In the genomic region with DNA sequence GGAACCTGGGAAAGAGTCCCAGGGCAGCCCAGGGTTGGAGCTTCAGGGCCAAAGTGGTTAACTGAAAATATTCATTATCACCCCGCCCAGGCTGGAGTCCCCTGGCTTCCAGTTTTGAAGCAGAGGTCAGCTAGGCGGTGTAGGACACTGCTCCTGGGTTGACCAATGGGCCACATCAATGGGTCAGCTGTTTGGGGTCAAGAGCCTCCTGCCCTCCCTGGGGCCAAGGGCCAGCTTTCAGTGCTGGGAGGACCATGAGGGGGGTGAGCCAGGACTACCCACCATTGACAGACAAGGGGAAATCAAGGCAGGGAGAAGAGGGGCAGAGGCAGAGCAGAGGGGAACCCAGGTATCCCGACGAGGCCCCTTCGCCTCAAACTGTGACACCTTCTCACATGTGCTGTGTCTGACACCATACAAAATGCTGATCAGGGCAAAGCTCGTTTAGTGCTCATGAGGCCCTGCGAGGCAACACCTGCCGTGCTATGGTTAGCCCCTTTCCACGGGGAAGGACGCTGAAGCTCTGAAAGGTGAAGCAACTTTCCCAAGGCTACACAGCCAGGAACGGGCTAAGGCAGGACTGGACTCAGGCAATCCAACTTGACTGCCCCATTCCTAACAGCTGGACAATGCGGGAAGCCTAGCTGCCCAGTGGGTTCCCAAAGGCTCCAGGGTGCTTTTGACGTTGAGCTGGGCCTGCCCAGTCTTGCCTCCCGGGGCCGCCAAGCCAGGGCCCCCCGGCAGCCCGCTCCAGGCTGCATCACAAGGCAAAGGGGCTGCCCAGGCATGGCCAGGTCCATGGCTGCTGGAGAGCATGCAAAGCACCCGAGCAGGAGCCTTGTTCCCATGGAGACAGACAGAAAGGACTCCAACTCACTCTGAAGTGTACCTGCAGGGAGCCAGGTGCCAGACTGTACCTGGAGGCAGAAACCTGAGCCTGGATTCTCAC, we compare ENCODE assay signal across 9 cellular contexts. TPM values are rescaled to one million over a fixed set of nuclear protein-coding genes. Genes with fewer than 3 reads are reported as not detected.
DNase-seq lines count a peak whose midpoint lies in the region; ATAC-seq and TF ChIP-seq lines count a peak whose summit lies in the region.
"Had no signal": no experiment of that assay in that cellular context is flagged by ENCODE, and none has a peak within 500 bp of the region (broad histone marks: within the 10 kb centered on the region; RNA-seq: fewer than 3 reads in every experiment).

No MANE protein-coding gene starts in this region.

- peak overlapping the region; percentile 73 for H2AK5ac ChIP-seq in trophoblast cell (ENCODE audit: low read length)

- peaks cover 6% of the 10 kb centered on the region for H3K79me1 ChIP-seq in trophoblast cell (ENCODE audit: low read length)

- no peak overlapping the region for H4K12ac ChIP-seq in trophoblast cell (ENCODE audit: low read depth, low read length)

- H3K79me2 ChIP-seq in trophoblast cell (ENCODE audit: control insufficient read depth, insufficient read depth, low read length, poor library complexity), result peaks cover 2% of the 10 kb centered on the region

- H3K27me3 ChIP-seq in dorsolateral prefrontal cortex (no peaks in the 10 kb centered on the region), trophoblast cell (ENCODE audit: insufficient read depth, low read length) (no peaks in the 10 kb centered on the region)

- H3K27ac ChIP-seq in dorsolateral prefrontal cortex (peak overlapping the region in 57 of 59 donors; percentile 21 to 92 (median 80)), trophoblast cell (ENCODE audit: low read depth, low read length) (no peak overlapping the region)

- peak overlapping the region; percentile 82 for H2BK12ac ChIP-seq in trophoblast cell (ENCODE audit: low read length)

- no peaks in the 10 kb centered on the region for H3K36me3 ChIP-seq in trophoblast cell (ENCODE audit: control insufficient read depth in 1 of 2, insufficient read depth in 2 of 2, low read length in 2 of 2)

- no peak overlapping the region for H2BK5ac ChIP-seq in trophoblast cell (ENCODE audit: low read depth, low read length, poor library complexity)

- H3K18ac ChIP-seq in trophoblast cell (ENCODE audit: low read length), result peak overlapping the region; percentile 83

- WGBS in trophoblast cell (ENCODE audit: extremely low coverage, insufficient coverage, insufficient read length), result no CpG with 5 or more reads among the region's 18 CpGs

- no peaks in the 10 kb centered on the region for H3K9me3 ChIP-seq in trophoblast cell (ENCODE audit: insufficient read depth, low read depth, low read length)

- peak overlapping the region; percentile 17 for H4K8ac ChIP-seq in trophoblast cell (ENCODE audit: low read depth, low read length)

- intact Hi-C loops in dorsolateral prefrontal cortex (cut with DNase I) (loop anchor here in 1 of 2 donors (5.0 kb wide), 1 partner anchor 52 kb away; no protein-coding TSS in a partner anchor), sciatic nerve (cut with DNase I) (no loop called here)

- peak overlapping the region; percentile 58 for H4K91ac ChIP-seq in trophoblast cell (ENCODE audit: low read depth, low read length)

- no peak overlapping the region for H3K23ac ChIP-seq in trophoblast cell (ENCODE audit: low read length)

- TF ChIP-seq CTCF in GM12865 (IDR thresholded peaks at IDR 0.05; ENCODE audit: insufficient read depth, low read depth, low read length, missing control alignments), result no peak
- no peak for TF ChIP-seq CTCF in dorsolateral prefrontal cortex (IDR thresholded peaks at IDR 0.05 in 54 of 56, conservative IDR thresholded peaks at IDR 0.05 in 2 of 56; ENCODE audit: low read depth in 1 of 56, partially characterized antibody in 56 of 56)

- H3K4ac ChIP-seq in trophoblast cell (ENCODE audit: low read depth, low read length), result peak overlapping the region; percentile 43

- ATAC-seq in HG03045 (IDR thresholded peaks at IDR 0.05; ENCODE audit: unreplicated experiment) (no peak), sciatic nerve (no peak), SK-N-SH treated with all-trans-retinoic acid at 6 μM for 48 hours (no peak)

- H3K4me2 ChIP-seq in trophoblast cell (ENCODE audit: low read length), result no peak overlapping the region

- peak overlapping the region; percentile 28 for H3K14ac ChIP-seq in trophoblast cell (ENCODE audit: low read length)

- peak overlapping the region; percentile 84 for H2BK120ac ChIP-seq in trophoblast cell (ENCODE audit: insufficient read depth, low read length, poor library complexity)

- H3K4me1 ChIP-seq in trophoblast cell (ENCODE audit: control insufficient read depth in 1 of 2, insufficient read depth in 2 of 2, low read length in 2 of 2), result peaks cover 18 to 19% of the 10 kb centered on the region in 2 experiments

- DNase-seq in GM12865 (ENCODE audit: low read depth) (no peak), NCI-H2196 treated with DMSO at 0.1 percent for 48 hours (lab: John Stamatoyannopoulos, UW; ENCODE audit: unreplicated experiment) (peak; percentile 39), dorsolateral prefrontal cortex (no peak), trophoblast cell (peak; percentile 66 to 83), sciatic nerve (ENCODE audit: low spot score) (no peak)
- no peak for DNase-seq in stimulated activated naive CD4-positive, alpha-beta T cell (lab: John Stamatoyannopoulos, UW)
- DNase-seq: SIG-M5 had no signal

- peak overlapping the region; percentile 64 for H3K4me3 ChIP-seq in GM12865 (ENCODE audit: low read depth, low read length)
- H3K4me3 ChIP-seq in dorsolateral prefrontal cortex, result peak overlapping the region in 18 of 59 donors; percentile 2 to 83 (median 75)
- H3K4me3 ChIP-seq in trophoblast cell (ENCODE audit: low read depth, low read length), result no peak overlapping the region

- H3K9ac ChIP-seq in trophoblast cell (ENCODE audit: low read length), result no peak overlapping the region

- peak overlapping the region; percentile 47 for H2AFZ ChIP-seq in trophoblast cell (ENCODE audit: insufficient read depth, low read length, poor library complexity)

TF ChIP-seq in SK-N-SH treated with all-trans-retinoic acid at 6 μM for 48 hours, 23 proteins besides CTCF, POLR2A, EP300 and RAD21:
- TF ChIP-seq OSR1 (CRISPR knock-in tag; IDR thresholded peaks at IDR 0.05) (no peak), BACH2 (CRISPR knock-in tag; IDR thresholded peaks at IDR 0.05; ENCODE audit: borderline replicate concordance) (no peak), TOX (CRISPR knock-in tag; IDR thresholded peaks at IDR 0.05; ENCODE audit: borderline replicate concordance) (no peak), ZFP30 (CRISPR knock-in tag; IDR thresholded peaks at IDR 0.05) (no peak), ZC3H10 (CRISPR knock-in tag; IDR thresholded peaks at IDR 0.05) (no peak), ESRRG (CRISPR knock-in tag; IDR thresholded peaks at IDR 0.05) (no peak), ZNF565 (CRISPR knock-in tag; conservative IDR thresholded peaks at IDR 0.05; ENCODE audit: low read depth) (no peak), CSDC2 (CRISPR knock-in tag; IDR thresholded peaks at IDR 0.05) (no peak), SNAI2 (CRISPR knock-in tag; IDR thresholded peaks at IDR 0.05) (no peak), ZNF8 (CRISPR knock-in tag; IDR thresholded peaks at IDR 0.05) (no peak), PPARA (CRISPR knock-in tag; IDR thresholded peaks at IDR 0.05; ENCODE audit: borderline replicate concordance) (no peak), TCF4 (CRISPR knock-in tag; IDR thresholded peaks at IDR 0.05; ENCODE audit: borderline replicate concordance) (no peak)
- TF ChIP-seq, protein P1, sequence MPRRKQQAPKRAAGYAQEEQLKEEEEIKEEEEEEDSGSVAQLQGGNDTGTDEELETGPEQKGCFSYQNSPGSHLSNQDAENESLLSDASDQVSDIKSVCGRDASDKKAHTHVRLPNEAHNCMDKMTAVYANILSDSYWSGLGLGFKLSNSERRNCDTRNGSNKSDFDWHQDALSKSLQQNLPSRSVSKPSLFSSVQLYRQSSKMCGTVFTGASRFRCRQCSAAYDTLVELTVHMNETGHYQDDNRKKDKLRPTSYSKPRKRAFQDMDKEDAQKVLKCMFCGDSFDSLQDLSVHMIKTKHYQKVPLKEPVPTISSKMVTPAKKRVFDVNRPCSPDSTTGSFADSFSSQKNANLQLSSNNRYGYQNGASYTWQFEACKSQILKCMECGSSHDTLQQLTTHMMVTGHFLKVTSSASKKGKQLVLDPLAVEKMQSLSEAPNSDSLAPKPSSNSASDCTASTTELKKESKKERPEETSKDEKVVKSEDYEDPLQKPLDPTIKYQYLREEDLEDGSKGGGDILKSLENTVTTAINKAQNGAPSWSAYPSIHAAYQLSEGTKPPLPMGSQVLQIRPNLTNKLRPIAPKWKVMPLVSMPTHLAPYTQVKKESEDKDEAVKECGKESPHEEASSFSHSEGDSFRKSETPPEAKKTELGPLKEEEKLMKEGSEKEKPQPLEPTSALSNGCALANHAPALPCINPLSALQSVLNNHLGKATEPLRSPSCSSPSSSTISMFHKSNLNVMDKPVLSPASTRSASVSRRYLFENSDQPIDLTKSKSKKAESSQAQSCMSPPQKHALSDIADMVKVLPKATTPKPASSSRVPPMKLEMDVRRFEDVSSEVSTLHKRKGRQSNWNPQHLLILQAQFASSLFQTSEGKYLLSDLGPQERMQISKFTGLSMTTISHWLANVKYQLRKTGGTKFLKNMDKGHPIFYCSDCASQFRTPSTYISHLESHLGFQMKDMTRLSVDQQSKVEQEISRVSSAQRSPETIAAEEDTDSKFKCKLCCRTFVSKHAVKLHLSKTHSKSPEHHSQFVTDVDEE (CRISPR knock-in tag; IDR thresholded peaks at IDR 0.05), result no peak
- TF ChIP-seq, protein P2, sequence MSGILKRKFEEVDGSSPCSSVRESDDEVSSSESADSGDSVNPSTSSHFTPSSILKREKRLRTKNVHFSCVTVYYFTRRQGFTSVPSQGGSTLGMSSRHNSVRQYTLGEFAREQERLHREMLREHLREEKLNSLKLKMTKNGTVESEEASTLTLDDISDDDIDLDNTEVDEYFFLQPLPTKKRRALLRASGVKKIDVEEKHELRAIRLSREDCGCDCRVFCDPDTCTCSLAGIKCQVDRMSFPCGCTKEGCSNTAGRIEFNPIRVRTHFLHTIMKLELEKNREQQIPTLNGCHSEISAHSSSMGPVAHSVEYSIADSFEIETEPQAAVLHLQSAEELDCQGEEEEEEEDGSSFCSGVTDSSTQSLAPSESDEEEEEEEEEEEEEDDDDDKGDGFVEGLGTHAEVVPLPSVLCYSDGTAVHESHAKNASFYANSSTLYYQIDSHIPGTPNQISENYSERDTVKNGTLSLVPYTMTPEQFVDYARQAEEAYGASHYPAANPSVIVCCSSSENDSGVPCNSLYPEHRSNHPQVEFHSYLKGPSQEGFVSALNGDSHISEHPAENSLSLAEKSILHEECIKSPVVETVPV (CRISPR knock-in tag; IDR thresholded peaks at IDR 0.05), result no peak

RNA-seq across cellular contexts. Expression of a gene that starts 2.0 kb away (rescaled TPM):
- total RNA-seq in dorsolateral prefrontal cortex, result 10 to 100 TPM in 85 of 120 experiments, 1 to 10 TPM in 35; 5.1 to 41.5 (median 12.5) TPM
- polyA plus RNA-seq in trophoblast cell (2013), result 0.81 and 0.86 TPM in 2 replicates
- 75.3 TPM for total RNA-seq in sciatic nerve

RNA-seq across cellular contexts. Expression of a gene that starts 20.4 kb away (rescaled TPM):
- total RNA-seq in dorsolateral prefrontal cortex, result 10 to 100 TPM; 17.9 to 48.1 (median 33.3) TPM
- 44.9 and 47.3 TPM in 2 replicates for polyA plus RNA-seq in trophoblast cell (2013)
- 25.8 TPM for total RNA-seq in sciatic nerve

Comparison
In these comparisons a context has a peak if more than half of its experiments do, and no peak if none do; other contexts are left out.
1. DNase-seq: peak in NCI-H2196 treated with DMSO at 0.1 percent for 48 hours (single experiment) and trophoblast cell (2 of 2); none in GM12865 (single experiment), dorsolateral prefrontal cortex (0 of 10), sciatic nerve (single experiment) and stimulated activated naive CD4-positive, alpha-beta T cell (0 of 6).